In genomic region chr1:149674921-149675320, GRCh38 we compare ENCODE assay signal across 2 cellular contexts.
DNase-seq lines count a peak whose midpoint lies in the region; ATAC-seq, FAIRE-seq and TF ChIP-seq lines count a peak whose summit lies in the region.
"Not testable (repeated sequence)": the region's sequence is repeated elsewhere in the genome, so short reads cannot be mapped to it uniquely, and the experiment has no call there.

No MANE protein-coding gene starts in this region.

- TF ChIP-seq CTCF in kidney (IDR thresholded peaks at IDR 0.05; ENCODE audit: borderline replicate concordance, extremely low read depth, insufficient read depth); upper lobe of right lung (IDR thresholded peaks at IDR 0.05): not testable (repeated sequence)

- H3K4me1 ChIP-seq in kidney (ENCODE audit: control insufficient read depth in 1 of 2, insufficient read depth in 1 of 2, low read depth in 1 of 2, low read length in 2 of 2); upper lobe of right lung: not testable (repeated sequence)

- intact Hi-C loops in kidney (cut with DNase I); upper lobe of right lung (cut with DNase I): not testable (repeated sequence)

- H3K27ac ChIP-seq in kidney (ENCODE audit: low read depth in 2 of 2, low read length in 2 of 2); upper lobe of right lung: not testable (repeated sequence)

- peak; percentile 33 for DNase-seq in kidney
- DNase-seq in upper lobe of right lung = not testable (repeated sequence)

- H3K4me3 ChIP-seq in kidney (ENCODE audit: low read length in 2 of 2); upper lobe of right lung: not testable (repeated sequence)

- not testable (repeated sequence) for H3K36me3 ChIP-seq in kidney (ENCODE audit: control insufficient read depth in 1 of 2, insufficient read depth in 2 of 2, low read length in 2 of 2); upper lobe of right lung

- not testable (repeated sequence) for H3K9ac ChIP-seq in kidney (ENCODE audit: low read length in 2 of 2)

- H3K27me3 ChIP-seq in upper lobe of right lung = not testable (repeated sequence)

- H3K9me3 ChIP-seq in kidney (ENCODE audit: control insufficient read depth in 1 of 2, low read length in 2 of 2); upper lobe of right lung: not testable (repeated sequence)

- peak; percentile 23 for ATAC-seq in upper lobe of right lung

- FAIRE-seq in kidney (lab: Jason Lieb, UNC) = not testable (repeated sequence)
